In genomic region chr2:178297091-178297411, GRCh38 we compare ENCODE assay signal across 14 cellular contexts.
DNase-seq lines count a peak whose midpoint lies in the region; ATAC-seq and TF ChIP-seq lines count a peak whose summit lies in the region.
"Had no signal": no experiment of that assay in that cellular context is flagged by ENCODE, and none has a peak within 500 bp of the region (broad histone marks: within the 10 kb centered on the region; RNA-seq: fewer than 3 reads in every experiment).

No MANE protein-coding gene starts in this region.

- no peak overlapping the region for H3K4me3 ChIP-seq in psoas muscle
- H3K4me3 ChIP-seq: GM12878, HAP-1 had no signal

- 93 to 97% (median 95%) methylated on average over 1 of the region's 1 CpG for WGBS in psoas muscle, 3 donors

- H3K9me3 ChIP-seq in psoas muscle: no peaks in the 10 kb centered on the region
- H3K9me3 ChIP-seq: HAP-1 had no signal

- peaks cover 53% of the 10 kb centered on the region for H3K4me1 ChIP-seq in psoas muscle

- peaks cover 0 to 3% of the 10 kb centered on the region in 2 donors for H3K36me3 ChIP-seq in psoas muscle (ENCODE audit: insufficient read depth in 1 of 2, low read depth in 1 of 2)
- H3K36me3 ChIP-seq: HAP-1 had no signal

- intact Hi-C loops in psoas muscle (cut with DNase I): no loop called here

- ATAC-seq in GM21786 (IDR thresholded peaks at IDR 0.05; ENCODE audit: unreplicated experiment) (peak; percentile 1), left lobe of liver (peak; percentile 73), psoas muscle (no peak), GM18498 (IDR thresholded peaks at IDR 0.05; ENCODE audit: unreplicated experiment) (no peak), HG03565 (IDR thresholded peaks at IDR 0.05; ENCODE audit: unreplicated experiment) (no peak), HG03457 (IDR thresholded peaks at IDR 0.05; ENCODE audit: unreplicated experiment) (no peak)

- DNase-seq in left lobe of liver (ENCODE audit: low spot score): no peak
- DNase-seq in psoas muscle: no peak
- DNase-seq: CD4-positive, alpha-beta memory T cell; COR-L47; DMS153; DND-41; GOT3; HFFc6 had no signal

- H3K27me3 ChIP-seq in psoas muscle (ENCODE audit: insufficient read depth in 3 of 3, low read length in 2 of 3): no peaks in the 10 kb centered on the region

- H3K27ac ChIP-seq in psoas muscle: peak overlapping the region; percentile 81

- TF ChIP-seq CTCF in psoas muscle (IDR thresholded peaks at IDR 0.05): no peak

Comparison
In these comparisons a context has a peak if more than half of its experiments do, and no peak if none do; other contexts are left out.
1. ATAC-seq: peak in GM21786 (single experiment) and left lobe of liver (single experiment); none in psoas muscle (0 of 4), GM18498 (single experiment), HG03565 (single experiment) and HG03457 (single experiment).